In the genomic region with DNA sequence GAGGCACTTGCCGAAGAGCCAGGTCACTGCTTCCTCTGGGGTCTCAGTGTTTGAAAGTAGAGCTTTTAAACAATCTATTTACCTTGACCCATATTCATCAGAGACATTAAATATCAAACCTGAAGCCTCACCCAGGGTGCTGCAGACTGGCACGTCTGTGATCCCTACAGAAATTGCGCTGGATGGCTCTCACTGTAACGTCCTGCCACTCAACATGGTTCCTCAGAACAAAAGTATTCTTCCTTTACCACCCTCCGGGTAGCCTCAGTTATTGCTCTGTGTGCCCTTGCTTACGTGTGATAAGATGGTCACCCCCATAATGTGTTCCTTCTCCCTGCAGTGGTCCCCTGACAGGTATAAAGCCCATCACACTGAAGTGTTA, we compare ENCODE assay signal across 14 cellular contexts.
DNase-seq lines count a peak whose midpoint lies in the region; ATAC-seq, FAIRE-seq and TF ChIP-seq lines count a peak whose summit lies in the region.
"Had no signal": no experiment of that assay in that cellular context is flagged by ENCODE, and none has a peak within 500 bp of the region (broad histone marks: within the 10 kb centered on the region; RNA-seq: fewer than 3 reads in every experiment).

No MANE protein-coding gene starts in this region.

- peaks cover 5 to 6% of the 10 kb centered on the region in 2 experiments; a peak in 3 of 5 replicates for H3K9me3 Mint-ChIP-seq in H9
- no peaks in the 10 kb centered on the region for H3K9me3 Mint-ChIP-seq in activated T-cell treated with anti-CD3 and anti-CD28 coated beads, Interleukin-2, amount 50 U/mL, for 4 hours

- H3K36me3 Mint-ChIP-seq in H9 (ENCODE audit: insufficient read depth in 1 of 3, low read depth in 3 of 3), result peaks cover 5 to 6% (median 5%) of the 10 kb centered on the region in 3 experiments; a peak in 5 of 7 replicates
- peaks cover 3% of the 10 kb centered on the region for H3K36me3 Mint-ChIP-seq in activated T-cell treated with anti-CD3 and anti-CD28 coated beads, Interleukin-2, amount 50 U/mL, for 4 hours (ENCODE audit: insufficient read depth)

- no peak overlapping the region for H4K5ac ChIP-seq in H9 (ENCODE audit: insufficient read length, low read depth, low read length)

- H3K9me1 ChIP-seq in K562 (ENCODE audit: control insufficient read depth, insufficient read depth, low read length), result no peaks in the 10 kb centered on the region

- H3K36me3 ChIP-seq in K562 (ENCODE audit: control insufficient read depth, insufficient read depth, low read length) (no peaks in the 10 kb centered on the region), sigmoid colon (no peaks in the 10 kb centered on the region)

- TF ChIP-seq POLR2A in K562 (conservative IDR thresholded peaks at IDR 0.05) (no peak), sigmoid colon (IDR thresholded peaks at IDR 0.05) (no peak)

- no peak overlapping the region for H2BK120ac ChIP-seq in H9 (ENCODE audit: low read depth, low read length, poor library complexity, severe bottlenecking)

- H3K79me2 ChIP-seq in K562 (ENCODE audit: control insufficient read depth, insufficient read depth, low read length), result no peaks in the 10 kb centered on the region
- H3K79me2 ChIP-seq in H9 (ENCODE audit: insufficient read depth, low read length), result no peaks in the 10 kb centered on the region

- TF ChIP-seq EP300 in K562 (IDR thresholded peaks at IDR 0.05; ENCODE audit: low read length) (no peak), sigmoid colon (IDR thresholded peaks at IDR 0.05) (no peak)

- H3K4ac ChIP-seq in H9 (ENCODE audit: low read depth, low read length), result no peak overlapping the region

- DNase-seq in K562 (ENCODE audit: extremely low read depth in 1 of 4, low spot score in 3 of 4) (no peak), sigmoid colon (no peak), GM20000 (ENCODE audit: low spot score) (no peak), H9 (no peak)
- DNase-seq in activated T-cell treated with anti-CD3 and anti-CD28 coated beads, Interleukin-2, amount 50 U/mL, for 4 hours, result no peak
- DNase-seq: activated effector memory CD4-positive, alpha-beta T cell treated with Interleukin-2 at 50 U/mL for 16 hours; NCI-H1092 treated with DMSO at 0.1 percent for 48 hours; NCI-H748 treated with DMSO at 0.1 percent for 48 hours; occipital lobe; stimulated activated naive CD4-positive, alpha-beta T cell had no signal

- H3K79me1 ChIP-seq in H9 (ENCODE audit: insufficient read depth, low read depth, low read length, poor library complexity, severe bottlenecking), result no peaks in the 10 kb centered on the region

- H4K8ac ChIP-seq in H9 (replicated peaks; ENCODE audit: insufficient read length, low read depth, low read length), result no peak overlapping the region

- no peak overlapping the region for H3T11ph ChIP-seq in H9 (ENCODE audit: low read length)

- CTCF ChIA-PET in K562 (lab: Yijun Ruan, JAX; ENCODE audit: low intra/inter-chr PET ratio), result no interaction called here

- no peaks in the 10 kb centered on the region for H3K27me3 Mint-ChIP-seq in H9 (ENCODE audit: low read depth)
- no peaks in the 10 kb centered on the region for H3K27me3 Mint-ChIP-seq in activated T-cell treated with anti-CD3 and anti-CD28 coated beads, Interleukin-2, amount 50 U/mL, for 4 hours (ENCODE audit: low read depth)

- H2BK12ac ChIP-seq in H9 (ENCODE audit: insufficient read length, low read depth, low read length), result no peak overlapping the region

- BruUV-seq in K562 (replicated peaks; lab: Mats Ljungman, UMichigan), result no TSS peak

- no peak for FAIRE-seq in K562 (lab: Jason Lieb, UNC)
- FAIRE-seq: G401.6 had no signal

- no peak overlapping the region for H3K56ac ChIP-seq in H9 (ENCODE audit: insufficient read length, low read depth, low read length)

- H3K4me1 ChIP-seq in K562 (replicated peaks in 1 of 2; ENCODE audit: control insufficient read depth in 2 of 2, insufficient read depth in 2 of 2, low read length in 2 of 2) (peaks cover 0 to 8% of the 10 kb centered on the region in 2 experiments; a peak in 2 of 5 replicates), sigmoid colon (peaks cover 0 to 54% (median 46%) of the 10 kb centered on the region in 4 donors), H9 (ENCODE audit: insufficient read depth, low read length) (no peaks in the 10 kb centered on the region)

- WGBS in K562 (ENCODE audit: insufficient coverage, low coverage, missing lambda C conversion rate), result 66% methylated on average over 6 of the region's 6 CpGs
- 21 to 70% methylated on average over 6 of the region's 6 CpGs for WGBS in sigmoid colon, 2 donors
- WGBS in H9 (ENCODE audit: extremely low coverage, insufficient read length, low lambda C conversion rate), result no CpG with 5 or more reads among the region's 6 CpGs

- no peak overlapping the region for H2AK5ac ChIP-seq in H9 (ENCODE audit: insufficient read length, low read length)

- H2BK15ac ChIP-seq in H9 (ENCODE audit: low read depth, low read length), result no peak overlapping the region

- POLR2A ChIA-PET in K562 (lab: Yijun Ruan, JAX), result interaction anchor here (0.6 kb wide), 1 partner anchor 194 kb away, joined by 3 read pairs; no protein-coding TSS in a partner anchor

- peak overlapping the region in 1 of 3 experiments; percentile 61; a peak in 2 of 7 replicates for H3K27ac Mint-ChIP-seq in H9

- no peak for TF ChIP-seq RAD21 in K562 (CRISPR knock-in tag; conservative IDR thresholded peaks at IDR 0.05 in 1 of 2, IDR thresholded peaks at IDR 0.05 in 1 of 2)

- intact Hi-C loops in K562 (cut with micrococcal nuclease) (no loop called here), sigmoid colon (cut with DNase I) (no loop called here)

- in situ Hi-C loops in K562 (cut with MboI), result no loop called here

- H3K18ac ChIP-seq in H9 (ENCODE audit: insufficient read length, low read depth, low read length), result no peak overlapping the region

- H3K9ac ChIP-seq in K562 (ENCODE audit: insufficient read depth in 1 of 2, low read depth in 2 of 2, low read length in 2 of 2) (no peak overlapping the region), H9 (ENCODE audit: extremely low read depth, insufficient read length, low read length) (no peak overlapping the region)

- no peak overlapping the region for H2AFZ ChIP-seq in K562 (ENCODE audit: low read depth, low read length)
- no peak overlapping the region for H2AFZ ChIP-seq in H9 (ENCODE audit: low read length)

- no peaks in the 10 kb centered on the region for H3K9me3 ChIP-seq in K562 (replicated peaks; ENCODE audit: control insufficient read depth, insufficient read depth, low read depth, low read length)
- H3K9me3 ChIP-seq in sigmoid colon, result no peaks in the 10 kb centered on the region
- H3K9me3 ChIP-seq in H9 (ENCODE audit: control insufficient read depth, low read depth, low read length), result no peaks in the 10 kb centered on the region

- no peaks in the 10 kb centered on the region for H3K27me3 ChIP-seq in K562 (ENCODE audit: control insufficient read depth in 2 of 2, insufficient read depth in 2 of 2, low read length in 2 of 2)
- H3K27me3 ChIP-seq in sigmoid colon, result no peaks in the 10 kb centered on the region
- H3K27me3 ChIP-seq in H9 (ENCODE audit: insufficient read depth, low read length), result no peaks in the 10 kb centered on the region

- no peak overlapping the region for H3K4me3 Mint-ChIP-seq in H9
- H3K4me3 Mint-ChIP-seq in activated T-cell treated with anti-CD3 and anti-CD28 coated beads, Interleukin-2, amount 50 U/mL, for 4 hours, result no peak overlapping the region

- H3K14ac ChIP-seq in H9 (ENCODE audit: insufficient read depth, low read length), result no peak overlapping the region

- no peak overlapping the region for H3K23ac ChIP-seq in H9 (ENCODE audit: insufficient read length, low read depth, low read length)

- no peak overlapping the region for H2BK20ac ChIP-seq in H9 (ENCODE audit: low read depth, low read length, poor library complexity, severe bottlenecking)

- peak; percentile 13 for ATAC-seq in GM18907 (IDR thresholded peaks at IDR 0.05; ENCODE audit: unreplicated experiment)
- peak; percentile 22 for ATAC-seq in HG03064 (IDR thresholded peaks at IDR 0.05; ENCODE audit: low read depth, unreplicated experiment)
- peak; percentile 22; the same call in 2 of the 3 replicates for ATAC-seq in K562
- ATAC-seq in activated T-cell treated with anti-CD3 and anti-CD28 coated beads, Interleukin-2, amount 50 U/mL, for 4 hours, result no peak
- ATAC-seq in HG02623 (IDR thresholded peaks at IDR 0.05; ENCODE audit: unreplicated experiment), result no peak

- H3K4me2 ChIP-seq in K562 (ENCODE audit: insufficient read depth, low read length) (no peak overlapping the region), H9 (ENCODE audit: insufficient read depth, insufficient read length, low read length) (no peak overlapping the region)

- no peak overlapping the region for H3K4me3 ChIP-seq in K562
- H3K4me3 ChIP-seq in sigmoid colon, result no peak overlapping the region

- H3K4me1 Mint-ChIP-seq in H9, result peaks cover 6 to 8% of the 10 kb centered on the region in 2 experiments; a peak in 3 of 4 replicates
- peaks cover 24% of the 10 kb centered on the region for H3K4me1 Mint-ChIP-seq in activated T-cell treated with anti-CD3 and anti-CD28 coated beads, Interleukin-2, amount 50 U/mL, for 4 hours (ENCODE audit: low read depth)

- no peak overlapping the region for H2BK5ac ChIP-seq in H9 (ENCODE audit: insufficient read length, low read length)

- no peak overlapping the region for H4K91ac ChIP-seq in H9 (ENCODE audit: insufficient read length, low read depth, low read length)

- H4K20me1 ChIP-seq in K562 (replicated peaks; ENCODE audit: control insufficient read depth, insufficient read depth, low read length) (no peaks in the 10 kb centered on the region), H9 (ENCODE audit: control insufficient read depth, insufficient read depth, insufficient read length) (no peaks in the 10 kb centered on the region)

- TF ChIP-seq CTCF in K562 (IDR thresholded peaks at IDR 0.05 in 2 of 3, conservative IDR thresholded peaks at IDR 0.05 in 1 of 3; ENCODE audit: insufficient read depth in 2 of 3, low read depth in 1 of 3, low read length in 3 of 3) (no peak), sigmoid colon (IDR thresholded peaks at IDR 0.05) (no peak), GM20000 (IDR thresholded peaks at IDR 0.05; ENCODE audit: extremely low read depth, missing control alignments) (no peak), H9 (conservative IDR thresholded peaks at IDR 0.05) (no peak)

- no peaks in the 10 kb centered on the region for H3K23me2 ChIP-seq in H9 (ENCODE audit: insufficient read length, low read depth, low read length, poor library complexity, severe bottlenecking)

- H3K27ac ChIP-seq in K562 (ENCODE audit: extremely low read depth, low read depth, low read length) (no peak overlapping the region), sigmoid colon (peak overlapping the region; percentile 50 to 81 (median 74)), H9 (ENCODE audit: insufficient read length, low read depth, low read length) (no peak overlapping the region)

TF ChIP-seq in K562, 482 proteins besides CTCF, POLR2A, EP300 and RAD21 (continues in another document):
- TF ChIP-seq, protein P1, sequence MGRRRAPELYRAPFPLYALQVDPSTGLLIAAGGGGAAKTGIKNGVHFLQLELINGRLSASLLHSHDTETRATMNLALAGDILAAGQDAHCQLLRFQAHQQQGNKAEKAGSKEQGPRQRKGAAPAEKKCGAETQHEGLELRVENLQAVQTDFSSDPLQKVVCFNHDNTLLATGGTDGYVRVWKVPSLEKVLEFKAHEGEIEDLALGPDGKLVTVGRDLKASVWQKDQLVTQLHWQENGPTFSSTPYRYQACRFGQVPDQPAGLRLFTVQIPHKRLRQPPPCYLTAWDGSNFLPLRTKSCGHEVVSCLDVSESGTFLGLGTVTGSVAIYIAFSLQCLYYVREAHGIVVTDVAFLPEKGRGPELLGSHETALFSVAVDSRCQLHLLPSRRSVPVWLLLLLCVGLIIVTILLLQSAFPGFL (CRISPR knock-in tag; IDR thresholded peaks at IDR 0.05), result no peak

Comparison
In these comparisons a context has a peak if more than half of its experiments do, and no peak if none do; other contexts are left out.
1. ATAC-seq: peak in GM18907 (single experiment), HG03064 (single experiment) and K562 (single experiment); none in activated T-cell treated with anti-CD3 and anti-CD28 coated beads, Interleukin-2, amount 50 U/mL, for 4 hours (0 of 2) and HG02623 (single experiment).
2. H3K27ac ChIP-seq: peak in sigmoid colon (4 of 4); none in K562 (single experiment) and H9 (single experiment).